Comparison of ENCODE assay signal across 9 cellular contexts in genomic region chr1:211133393-211133840, GRCh38. TPM values are rescaled to one million over a fixed set of nuclear protein-coding genes. Genes with fewer than 3 reads are reported as not detected.
DNase-seq lines count a peak whose midpoint lies in the region; ATAC-seq and TF ChIP-seq lines count a peak whose summit lies in the region.
"Had no signal": no experiment of that assay in that cellular context is flagged by ENCODE, and none has a peak within 500 bp of the region (broad histone marks: within the 10 kb centered on the region; RNA-seq: fewer than 3 reads in every experiment).

No MANE protein-coding gene starts in this region.

- no peak for TF ChIP-seq CTCF in endothelial cell (IDR thresholded peaks at IDR 0.05; ENCODE audit: unreplicated experiment)
- TF ChIP-seq CTCF in upper lobe of left lung (IDR thresholded peaks at IDR 0.05): no peak

- no peaks in the 10 kb centered on the region for H3K36me3 Mint-ChIP-seq in endothelial cell (ENCODE audit: low read depth, unreplicated experiment)

- H3K4me3 Mint-ChIP-seq in endothelial cell (ENCODE audit: unreplicated experiment): peak overlapping the region; percentile 73

- no peak for TF ChIP-seq EP300 in upper lobe of left lung (IDR thresholded peaks at IDR 0.05)

- no peaks in the 10 kb centered on the region for H4K20me1 ChIP-seq in BLaER1

- H3K9ac ChIP-seq in BLaER1: peak overlapping the region; percentile 46; the same call in 1 of the 2 replicates

- H3K27me3 ChIP-seq in BLaER1 (peaks cover 14% of the 10 kb centered on the region), muscle layer of duodenum (ENCODE audit: low read depth, low read length) (peaks cover 9% of the 10 kb centered on the region), upper lobe of left lung (peaks cover 0 to 31% (median 5%) of the 10 kb centered on the region in 4 donors)

- H3K4me1 Mint-ChIP-seq in endothelial cell (ENCODE audit: unreplicated experiment): no peaks in the 10 kb centered on the region

- H3K27me3 Mint-ChIP-seq in endothelial cell (ENCODE audit: unreplicated experiment): peaks cover 3% of the 10 kb centered on the region

- TF ChIP-seq POLR2A in upper lobe of left lung (IDR thresholded peaks at IDR 0.05): no peak

- DNase-seq in T1000 (lab: John Stamatoyannopoulos, UW) (peak; percentile 63), endothelial cell (ENCODE audit: low spot score) (peak; percentile 26), upper lobe of left lung (peak in 1 of 2 donors; percentile 73), SHP77 treated with DMSO at 0.1 percent for 48 hours (lab: John Stamatoyannopoulos, UW) (no peak)

- H3K27ac Mint-ChIP-seq in endothelial cell (ENCODE audit: unreplicated experiment): no peak overlapping the region

- H3K9me3 ChIP-seq in BLaER1 (no peaks in the 10 kb centered on the region), muscle layer of duodenum (ENCODE audit: control insufficient read depth in 1 of 2, low read length in 2 of 2) (no peaks in the 10 kb centered on the region), upper lobe of left lung (no peaks in the 10 kb centered on the region)

- 1 to 4% methylated on average over 15 to 32 of the region's 32 CpGs for WGBS in upper lobe of left lung, 2 donors

- peak overlapping the region; percentile 98 for H3K4me2 ChIP-seq in BLaER1

- no peaks in the 10 kb centered on the region for H3K36me3 ChIP-seq in BLaER1
- H3K36me3 ChIP-seq in muscle layer of duodenum (ENCODE audit: control insufficient read depth in 1 of 2, insufficient read depth in 2 of 2, low read length in 2 of 2): no peaks in the 10 kb centered on the region
- no peaks in the 10 kb centered on the region for H3K36me3 ChIP-seq in upper lobe of left lung

- peak overlapping the region; percentile 65 for H3K4me3 ChIP-seq in BLaER1
- peak overlapping the region; percentile 38 to 68 for H3K4me3 ChIP-seq in muscle layer of duodenum (ENCODE audit: low read depth in 1 of 2, low read length in 2 of 2)
- H3K4me3 ChIP-seq in upper lobe of left lung: peak overlapping the region in 3 of 4 donors; percentile 18 to 49 (median 42)

- no peaks in the 10 kb centered on the region for H3K9me3 Mint-ChIP-seq in endothelial cell (ENCODE audit: unreplicated experiment)

- H3K4me1 ChIP-seq in BLaER1 (peaks cover 9% of the 10 kb centered on the region), muscle layer of duodenum (ENCODE audit: control insufficient read depth in 1 of 2, insufficient read depth in 2 of 2, low read length in 2 of 2) (peaks cover 0 to 12% of the 10 kb centered on the region in 2 donors), upper lobe of left lung (peaks cover 12 to 15% (median 14%) of the 10 kb centered on the region in 4 donors)

- H3K27ac ChIP-seq in BLaER1 (no peak overlapping the region), muscle layer of duodenum (ENCODE audit: low read length) (no peak overlapping the region), upper lobe of left lung (no peak overlapping the region)

- ATAC-seq in HG02571 (IDR thresholded peaks at IDR 0.05; ENCODE audit: unreplicated experiment) (peak; percentile 15), upper lobe of left lung (ENCODE audit: low FRiP score in 2 of 2) (peak in 1 of 2 donors; percentile 5), HG03521 (IDR thresholded peaks at IDR 0.05; ENCODE audit: unreplicated experiment) (no peak)

RNA-seq across cellular contexts. Expression of gene KCNH1, which starts 0.5 kb away (rescaled TPM):
- 0.10 TPM for total RNA-seq in endothelial cell (ENCODE audit: unreplicated experiment)
- total RNA-seq in upper lobe of left lung: under 1 TPM in 1 of 6 donors, not detected in 5; 0.09 TPM
- total RNA-seq: pulmonary artery endothelial cell had no signal
